Comparison of ENCODE assay signal across 20 cellular contexts in the genomic region with DNA sequence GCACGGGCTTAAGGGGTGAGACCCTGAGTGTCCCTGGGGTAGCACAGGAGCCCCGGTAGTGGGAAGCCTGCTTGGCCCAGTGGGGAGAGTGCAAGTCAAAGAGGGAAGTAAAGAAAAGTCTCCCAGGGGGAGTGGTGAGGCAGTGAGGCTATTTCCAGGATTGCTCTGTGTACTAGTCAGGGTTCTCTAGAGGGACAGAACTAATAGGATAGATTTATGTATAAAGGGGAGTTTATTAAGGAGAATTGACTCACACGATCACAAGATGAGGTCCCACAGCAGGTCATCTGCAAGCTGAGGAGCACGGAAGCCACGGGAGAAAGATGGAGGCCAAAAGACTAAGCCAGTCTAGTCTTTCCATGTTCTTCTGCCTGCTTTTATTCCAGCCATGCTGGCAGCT. TPM values are rescaled to one million over a fixed set of nuclear protein-coding genes. Genes with fewer than 3 reads are reported as not detected.
DNase-seq lines count a peak whose midpoint lies in the region; ATAC-seq, FAIRE-seq and TF ChIP-seq lines count a peak whose summit lies in the region.
"Had no signal": no experiment of that assay in that cellular context is flagged by ENCODE, and none has a peak within 500 bp of the region (broad histone marks: within the 10 kb centered on the region; RNA-seq: fewer than 3 reads in every experiment).

No MANE protein-coding gene starts in this region.

- H3K79me2 ChIP-seq in DOHH2 (ENCODE audit: control insufficient read depth, low read length) (peaks cover 48% of the 10 kb centered on the region), K562 (ENCODE audit: control insufficient read depth, insufficient read depth, low read length) (no peaks in the 10 kb centered on the region)

- peak overlapping the region; percentile 46 for H3K4me3 Mint-ChIP-seq in glutamatergic neuron (ENCODE audit: unreplicated experiment)
- H3K4me3 Mint-ChIP-seq: CD4-positive, CD25-positive, alpha-beta regulatory T cell; CD8-positive, alpha-beta memory T cell; GM23338 had no signal

- H4K20me1 ChIP-seq in DOHH2 (ENCODE audit: control insufficient read depth, insufficient read depth, low read depth, low read length), result no peaks in the 10 kb centered on the region
- no peaks in the 10 kb centered on the region for H4K20me1 ChIP-seq in K562 (replicated peaks; ENCODE audit: control insufficient read depth, insufficient read depth, low read length)

- no peak overlapping the region for H2AFZ ChIP-seq in K562 (ENCODE audit: low read depth, low read length)
- H2AFZ ChIP-seq: GM23338 had no signal

- H3K9me1 ChIP-seq in K562 (ENCODE audit: control insufficient read depth, insufficient read depth, low read length), result no peaks in the 10 kb centered on the region

- peak overlapping the region; percentile 96 for H3K27ac ChIP-seq in DOHH2 (ENCODE audit: low read depth, low read length)
- no peak overlapping the region for H3K27ac ChIP-seq in K562 (ENCODE audit: extremely low read depth, low read depth, low read length)
- no peak overlapping the region for H3K27ac ChIP-seq in body of pancreas

- peaks cover 11% of the 10 kb centered on the region for H3K36me3 Mint-ChIP-seq in glutamatergic neuron (ENCODE audit: unreplicated experiment)
- H3K36me3 Mint-ChIP-seq: CD4-positive, CD25-positive, alpha-beta regulatory T cell; CD8-positive, alpha-beta memory T cell had no signal

- H3K36me3 ChIP-seq in DOHH2 (ENCODE audit: control insufficient read depth, low read length) (peaks cover 18% of the 10 kb centered on the region), K562 (ENCODE audit: control insufficient read depth, insufficient read depth, low read length) (no peaks in the 10 kb centered on the region), body of pancreas (replicated peaks in 1 of 2; ENCODE audit: insufficient read depth in 1 of 2, low read depth in 2 of 2) (no peaks in the 10 kb centered on the region)

- TF ChIP-seq CTCF in DOHH2 (IDR thresholded peaks at IDR 0.05; ENCODE audit: low read depth, low read length, poor library complexity, severe bottlenecking) (no peak), K562 (IDR thresholded peaks at IDR 0.05 in 2 of 3, conservative IDR thresholded peaks at IDR 0.05 in 1 of 3; ENCODE audit: insufficient read depth in 2 of 3, low read depth in 1 of 3, low read length in 3 of 3) (no peak), glutamatergic neuron (IDR thresholded peaks at IDR 0.05; ENCODE audit: partially characterized antibody, unreplicated experiment) (no peak), body of pancreas (IDR thresholded peaks at IDR 0.05) (no peak)

- POLR2A ChIA-PET in K562 (lab: Yijun Ruan, JAX), result no interaction called here

- H3K27me3 Mint-ChIP-seq in glutamatergic neuron (ENCODE audit: unreplicated experiment), result no peaks in the 10 kb centered on the region
- H3K27me3 Mint-ChIP-seq: CD4-positive, CD25-positive, alpha-beta regulatory T cell had no signal

- CTCF ChIA-PET in K562 (lab: Yijun Ruan, JAX; ENCODE audit: low intra/inter-chr PET ratio), result no interaction called here

- ATAC-seq in K562 (peak; percentile 29; the same call in 2 of the 3 replicates), body of pancreas (no peak)
- ATAC-seq: GM23338 had no signal

- peaks cover 18% of the 10 kb centered on the region for H3K4me1 Mint-ChIP-seq in glutamatergic neuron (ENCODE audit: low read depth, unreplicated experiment)
- H3K4me1 Mint-ChIP-seq: CD4-positive, CD25-positive, alpha-beta regulatory T cell; CD8-positive, alpha-beta memory T cell; GM23338 had no signal

- FAIRE-seq in K562 (lab: Jason Lieb, UNC), result no peak
- FAIRE-seq: A204.1, G401.6, GM12891, H54 had no signal

- peak overlapping the region; percentile 98 for H3K4me2 ChIP-seq in DOHH2 (ENCODE audit: low read length)
- H3K4me2 ChIP-seq in K562 (ENCODE audit: insufficient read depth, low read length), result no peak overlapping the region
- H3K4me2 ChIP-seq: GM23338 had no signal

- H3F3A ChIP-seq in DOHH2 (ENCODE audit: control insufficient read depth, insufficient read depth), result peaks cover 34% of the 10 kb centered on the region

- H3K9ac ChIP-seq in K562 (ENCODE audit: insufficient read depth in 1 of 2, low read depth in 2 of 2, low read length in 2 of 2), result no peak overlapping the region

- no peak for DNase-seq in K562 (ENCODE audit: extremely low read depth in 1 of 4, low spot score in 3 of 4)
- DNase-seq in glutamatergic neuron, result no peak
- no peak for DNase-seq in hepatic stellate cell (ENCODE audit: low spot score)
- DNase-seq in body of pancreas, result no peak
- DNase-seq in NCI-H1436 (lab: John Stamatoyannopoulos, UW), result no peak
- DNase-seq: ACHN; AML-193; CD4-positive, CD25-positive, alpha-beta regulatory T cell; CD8-positive, alpha-beta memory T cell; COR-L47; DMS 273 treated with DMSO at 0.1 percent for 48 hours; DMS53; DND-41; HCEC 1CT had no signal

- H3K4me1 ChIP-seq in DOHH2 (ENCODE audit: control insufficient read depth, low read length) (peaks cover 99% of the 10 kb centered on the region), K562 (replicated peaks in 1 of 2; ENCODE audit: control insufficient read depth in 2 of 2, insufficient read depth in 2 of 2, low read length in 2 of 2) (no peaks in the 10 kb centered on the region; a peak in 1 of 5 replicates), body of pancreas (no peaks in the 10 kb centered on the region)

- TF ChIP-seq RAD21 in K562 (CRISPR knock-in tag; conservative IDR thresholded peaks at IDR 0.05 in 1 of 2, IDR thresholded peaks at IDR 0.05 in 1 of 2), result no peak

- no peak for TF ChIP-seq EP300 in K562 (IDR thresholded peaks at IDR 0.05; ENCODE audit: low read length)

- H3K27ac Mint-ChIP-seq in glutamatergic neuron (ENCODE audit: unreplicated experiment), result peak overlapping the region; percentile 82
- H3K27ac Mint-ChIP-seq: CD8-positive, alpha-beta memory T cell; GM23338 had no signal

- peak overlapping the region; percentile 85 for H3K4me3 ChIP-seq in DOHH2 (ENCODE audit: low read length)
- no peak overlapping the region for H3K4me3 ChIP-seq in K562
- no peak overlapping the region for H3K4me3 ChIP-seq in body of pancreas
- H3K4me3 ChIP-seq: GM23338 had no signal

- in situ Hi-C loops in K562 (cut with MboI), result no loop called here

- no TSS peak for BruUV-seq in K562 (replicated peaks; lab: Mats Ljungman, UMichigan)

- intact Hi-C loops in K562 (cut with micrococcal nuclease), result no loop called here
- intact Hi-C loops in body of pancreas (cut with DNase I), result no loop called here

- H3K9me3 ChIP-seq in DOHH2 (ENCODE audit: control insufficient read depth, insufficient read depth, low read length) (peaks cover 10% of the 10 kb centered on the region; the same call in 1 of the 2 replicates), K562 (replicated peaks; ENCODE audit: control insufficient read depth, insufficient read depth, low read depth, low read length) (no peaks in the 10 kb centered on the region; the same call in 1 of the 2 replicates), body of pancreas (no peaks in the 10 kb centered on the region)

- TF ChIP-seq POLR2A in K562 (conservative IDR thresholded peaks at IDR 0.05) (no peak), body of pancreas (IDR thresholded peaks at IDR 0.05) (no peak)

- H3K27me3 ChIP-seq in DOHH2 (ENCODE audit: control insufficient read depth, low read length), result no peaks in the 10 kb centered on the region
- peaks cover 11 to 28% of the 10 kb centered on the region in 2 experiments; a peak in 4 of 5 replicates for H3K27me3 ChIP-seq in K562 (ENCODE audit: control insufficient read depth in 2 of 2, insufficient read depth in 2 of 2, low read length in 2 of 2)
- H3K27me3 ChIP-seq in body of pancreas, result no peaks in the 10 kb centered on the region

- peaks cover 13% of the 10 kb centered on the region for H3K9me3 Mint-ChIP-seq in glutamatergic neuron (ENCODE audit: unreplicated experiment)
- H3K9me3 Mint-ChIP-seq: CD8-positive, alpha-beta memory T cell had no signal

- WGBS in K562 (ENCODE audit: insufficient coverage, low coverage, missing lambda C conversion rate), result 4% methylated on average over 5 of the region's 5 CpGs
- 67 to 77% methylated on average over 5 of the region's 5 CpGs for WGBS in body of pancreas, 2 donors

- H3K9me2 ChIP-seq in DOHH2 (replicated peaks; ENCODE audit: control insufficient read depth, low read length), result no peaks in the 10 kb centered on the region

RNA-seq across cellular contexts. Expression of a gene that starts 45.5 kb away (rescaled TPM):
- total RNA-seq in K562 (2011; cell fraction: chromatin; rRNA removed; ENCODE audit: low replicate concordance), result 2.3 and 3.5 TPM in 2 replicates
- total RNA-seq in K562 (2011; cell fraction: nucleolus; rRNA removed), result 2.3 and 2.8 TPM in 2 replicates
- 3.5 and 5.2 TPM in 2 replicates for total RNA-seq in K562 (2011; cell fraction: nucleoplasm; rRNA removed)
- 10.5 TPM in 2 replicates for total RNA-seq in K562 (2014; rRNA removed)
- total RNA-seq in K562 (2014; rRNA removed; fragmentation: Illumina TruSeq; extraction: Trizol), result 5.0 and 5.3 TPM in 2 replicates
- 7.4 and 7.6 TPM in 2 replicates for total RNA-seq in K562 (2015; rRNA removed; fragmentation: Illumina TruSeq; extraction: Trizol)
- total RNA-seq in K562 (2021), result 7.2 and 7.9 TPM in 2 replicates
- 3.5 and 4.3 TPM in 2 replicates for polyA plus RNA-seq in K562 (2011; rRNA removed)
- 3.2 and 3.6 TPM in 2 replicates for polyA plus RNA-seq in K562 (2011; cell fraction: cytosol; rRNA removed)
- 5.6 and 6.6 TPM in 2 replicates for polyA plus RNA-seq in K562 (2011; cell fraction: nucleus; rRNA removed)
- 8.3 and 23.7 TPM in 2 replicates for polyA plus RNA-seq in K562 (2012)
- 5.3 and 6.5 TPM in 2 replicates for polyA plus RNA-seq in K562 (2014; fragmentation: Illumina TruSeq; extraction: Trizol)
- polyA plus RNA-seq in K562 (2014; fragmentation: Nextera tagmentation; extraction: Ambion mirVana), result 1 to 10 TPM; 2.6 to 2.9 TPM
- 3.8 and 4.5 TPM in 2 replicates for polyA plus RNA-seq in K562 (2014; rRNA removed)
- polyA minus RNA-seq in K562 (2011; rRNA and poly(A)+ RNA removed), result 2.9 and 4.3 TPM in 2 replicates
- 2.9 and 3.3 TPM in 2 replicates for polyA minus RNA-seq in K562 (2011; cell fraction: cytosol; rRNA and poly(A)+ RNA removed)
- 3.4 and 5.2 TPM in 2 replicates for polyA minus RNA-seq in K562 (2011; cell fraction: nucleus; rRNA and poly(A)+ RNA removed)
- total RNA-seq in glutamatergic neuron (ENCODE audit: unreplicated experiment), result 0.81 TPM
- total RNA-seq in body of pancreas, result 1 to 10 TPM; 6.7 to 6.9 TPM

RNA-seq across cellular contexts. Expression of a gene that starts 57.3 kb away (rescaled TPM):
- 0.39 and 0.79 TPM in 2 replicates for total RNA-seq in K562 (2011; cell fraction: chromatin; rRNA removed; ENCODE audit: low replicate concordance)
- 0.50 and 0.53 TPM in 2 replicates for total RNA-seq in K562 (2011; cell fraction: nucleolus; rRNA removed)
- total RNA-seq in K562 (2011; cell fraction: nucleoplasm; rRNA removed), result 1.2 TPM in 1 of 2 replicates, not detected in the other
- total RNA-seq in K562 (2014; rRNA removed), result 0.57 and 1.4 TPM in 2 replicates
- 0.41 and 0.51 TPM in 2 replicates for total RNA-seq in K562 (2014; rRNA removed; fragmentation: Illumina TruSeq; extraction: Trizol)
- total RNA-seq in K562 (2015; rRNA removed; fragmentation: Illumina TruSeq; extraction: Trizol), result 0.51 and 0.68 TPM in 2 replicates
- total RNA-seq in K562 (2021), result 0.18 and 0.49 TPM in 2 replicates
- polyA plus RNA-seq in K562 (2011; rRNA removed), result 0.24 and 0.45 TPM in 2 replicates
- 0.06 and 0.15 TPM in 2 replicates for polyA plus RNA-seq in K562 (2011; cell fraction: cytosol; rRNA removed)
- polyA plus RNA-seq in K562 (2011; cell fraction: nucleus; rRNA removed), result 0.28 and 0.38 TPM in 2 replicates
- polyA plus RNA-seq in K562 (2012), result 0.46 and 1.1 TPM in 2 replicates
- polyA plus RNA-seq in K562 (2014; fragmentation: Illumina TruSeq; extraction: Trizol), result 0.15 and 0.37 TPM in 2 replicates
- under 1 TPM; 0.15 to 0.28 TPM for polyA plus RNA-seq in K562 (2014; fragmentation: Nextera tagmentation; extraction: Ambion mirVana)
- 0.11 and 0.19 TPM in 2 replicates for polyA plus RNA-seq in K562 (2014; rRNA removed)
- polyA minus RNA-seq in K562 (2011; rRNA and poly(A)+ RNA removed), result 0.63 and 0.75 TPM in 2 replicates
- polyA minus RNA-seq in K562 (2011; cell fraction: cytosol; rRNA and poly(A)+ RNA removed), result not detected in 2 replicates
- polyA minus RNA-seq in K562 (2011; cell fraction: nucleus; rRNA and poly(A)+ RNA removed), result 0.94 and 1.00 TPM in 2 replicates
- not detected for total RNA-seq in glutamatergic neuron (ENCODE audit: unreplicated experiment)
- 1 to 10 TPM in 1 of 2 donors, under 1 TPM in 1; under 0.01 to 1.0 TPM for total RNA-seq in body of pancreas
- polyA plus RNA-seq: GM23338 had no signal
